ENCODE assay signal across 27 cellular contexts in the genomic region with DNA sequence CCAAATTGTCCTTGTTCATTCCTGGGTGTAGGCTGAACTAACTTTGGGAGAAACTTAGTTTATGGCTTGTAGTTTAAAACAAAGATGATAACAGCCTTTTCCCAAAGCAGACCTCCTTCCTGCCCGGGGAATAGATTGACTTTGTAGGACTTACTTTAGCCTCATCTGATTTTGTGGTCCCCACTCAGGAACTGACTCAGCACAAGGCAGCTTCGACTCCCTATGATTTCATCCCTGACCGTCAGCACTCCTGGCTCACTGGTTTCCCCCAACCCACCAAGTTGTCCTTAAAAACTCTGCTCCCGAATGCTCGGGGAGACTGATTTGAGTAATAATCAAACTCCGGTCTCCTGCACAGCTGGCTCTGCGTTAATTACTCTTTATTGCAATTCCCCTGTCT. TPM values are rescaled to one million over a fixed set of nuclear protein-coding genes. Genes with fewer than 3 reads are reported as not detected.
DNase-seq lines count a peak whose midpoint lies in the region; ATAC-seq and TF ChIP-seq lines count a peak whose summit lies in the region.
"Had no signal": no experiment of that assay in that cellular context is flagged by ENCODE, and none has a peak within 500 bp of the region (broad histone marks: within the 10 kb centered on the region; RNA-seq: fewer than 3 reads in every experiment).

No MANE protein-coding gene starts in this region.

- H3K9ac ChIP-seq in PC-3 (ENCODE audit: low read length): no peak overlapping the region

- 77 to 80% methylated on average over 7 of the region's 7 CpGs for WGBS in mesodermal cell (ENCODE audit: insufficient coverage in 2 of 2), 2 experiments

- TF ChIP-seq CTCF in PC-3 (conservative IDR thresholded peaks at IDR 0.05; ENCODE audit: low read depth, low read length) (no peak), brain microvascular endothelial cell (IDR thresholded peaks at IDR 0.05; ENCODE audit: low read depth, low read length, missing control alignments) (no peak)

- CTCF ChIA-PET in PC-3 (lab: Charles Lee): no interaction called here

- no peak overlapping the region for H2AFZ ChIP-seq in PC-3 (ENCODE audit: low read length)

- H3F3A ChIP-seq in PC-3 (ENCODE audit: low read length, unreplicated experiment): no peaks in the 10 kb centered on the region

- no peak overlapping the region for H3K27ac ChIP-seq in PC-3 (ENCODE audit: low read length)
- H3K27ac ChIP-seq in brain microvascular endothelial cell: no peak overlapping the region
- peak overlapping the region; percentile 45 for H3K27ac ChIP-seq in mesodermal cell (ENCODE audit: low read depth, low read length, severe bottlenecking)
- H3K27ac ChIP-seq: A549, cardiac muscle cell, heart left ventricle, ovary, thoracic aorta, vagina had no signal

- ATAC-seq in PC-3 (no peak; the same call in 1 of the 2 replicates), GM19324 (IDR thresholded peaks at IDR 0.05; ENCODE audit: low FRiP score, unreplicated experiment) (no peak), Right ventricle myocardium superior (ENCODE audit: poor library complexity) (no peak), HG03095 (IDR thresholded peaks at IDR 0.05; ENCODE audit: unreplicated experiment) (no peak)
- ATAC-seq: A549; activated CD8-positive, alpha-beta T cell treated with anti-CD3 and anti-CD28 coated beads for 36 hours; heart left ventricle; left colon; naive thymus-derived CD4-positive, alpha-beta T cell had no signal

- H3K4me2 ChIP-seq in PC-3 (ENCODE audit: low read length): no peak overlapping the region
- H3K4me2 ChIP-seq: A549 had no signal

- POLR2A ChIA-PET in PC-3 (lab: Charles Lee; ENCODE audit: unreplicated experiment): no interaction called here

- no peaks in the 10 kb centered on the region for H3K79me2 ChIP-seq in PC-3 (ENCODE audit: low read length)

- intact Hi-C loops in PC-3 (cut with micrococcal nuclease) (no loop called here), Right ventricle myocardium superior (cut with DNase I) (no loop called here)

- DNase-seq in ELR (ENCODE audit: low read depth) (peak; percentile 51), PC-3 (peak; percentile 23), brain microvascular endothelial cell (peak; percentile 47), T1000 (lab: John Stamatoyannopoulos, UW) (no peak), Right ventricle myocardium superior (no peak)
- DNase-seq: activated CD4-positive, CD25-positive, alpha-beta regulatory T cell treated with anti-CD3 and anti-CD28 coated beads, Interleukin-2, amount 50 U/mL, for 72 hours; activated CD8-positive, alpha-beta T cell treated with anti-CD3 and anti-CD28 coated beads for 36 hours; GF-D8; heart left ventricle; left colon; naive thymus-derived CD4-positive, alpha-beta T cell; NCI-H1694; NCI-H2171 treated with DMSO at 0.1 percent for 48 hours; NCI-H526 treated with DMSO at 0.1 percent for 48 hours; ovary; retina; stimulated activated CD4-positive, alpha-beta T cell treated with anti-CD3 and anti-CD28 coated beads, Interleukin-12 subunit alpha, Interleukin-12 subunit beta, amount 100 ng/mL, for 4 hours; stimulated activated CD4-positive, alpha-beta T cell treated with anti-CD3 and anti-CD28 coated beads, Interleukin-4, amount 100 ng/mL, for 24 hours; stimulated activated naive CD4-positive, alpha-beta T cell; T-helper 9 cell had no signal

- H3K4me3 ChIP-seq in PC-3 (ENCODE audit: low read length) (no peak overlapping the region), brain microvascular endothelial cell (ENCODE audit: low read depth, low read length) (no peak overlapping the region), mesodermal cell (ENCODE audit: extremely low read depth, insufficient read depth, low read length, poor library complexity, severe bottlenecking) (no peak overlapping the region)
- H3K4me3 ChIP-seq: A549, cardiac muscle cell, heart left ventricle, ovary, thoracic aorta, vagina had no signal

- H3K4me1 ChIP-seq in PC-3 (ENCODE audit: insufficient read depth, low read length) (peaks cover 5% of the 10 kb centered on the region; the same call in 1 of the 2 replicates), mesodermal cell (ENCODE audit: control insufficient read depth, insufficient read depth, low read length, poor library complexity, severe bottlenecking) (peaks cover 12% of the 10 kb centered on the region)
- H3K4me1 ChIP-seq: A549, heart left ventricle, vagina had no signal

- no peaks in the 10 kb centered on the region for H3K9me2 ChIP-seq in PC-3 (replicated peaks; ENCODE audit: low read length)

- no peaks in the 10 kb centered on the region for H3K36me3 ChIP-seq in PC-3 (ENCODE audit: low read depth, low read length)
- no peaks in the 10 kb centered on the region for H3K36me3 ChIP-seq in brain microvascular endothelial cell (replicated peaks)
- H3K36me3 ChIP-seq in mesodermal cell (ENCODE audit: control insufficient read depth, insufficient read depth, low read length): no peaks in the 10 kb centered on the region
- H3K36me3 ChIP-seq: cardiac muscle cell, heart left ventricle, ovary, thoracic aorta, vagina had no signal

- BruUV-seq in PC-3 (replicated peaks; lab: Mats Ljungman, UMichigan): no TSS peak

- in situ Hi-C loops in brain microvascular endothelial cell (cut with HindIII; ENCODE audit: low pct_ligation_motif_present, low sequenced_read_pairs): no loop called here

- no peaks in the 10 kb centered on the region for H4K20me1 ChIP-seq in PC-3 (ENCODE audit: low read length)

- H3K9me3 ChIP-seq in PC-3 (ENCODE audit: low read length): no peaks in the 10 kb centered on the region
- H3K9me3 ChIP-seq in mesodermal cell (ENCODE audit: control insufficient read depth, low read length): no peaks in the 10 kb centered on the region
- H3K9me3 ChIP-seq: A549, heart left ventricle, ovary, thoracic aorta, vagina had no signal

- no peaks in the 10 kb centered on the region for H3K27me3 ChIP-seq in PC-3 (ENCODE audit: low read length)
- no peaks in the 10 kb centered on the region for H3K27me3 ChIP-seq in brain microvascular endothelial cell (replicated peaks)
- H3K27me3 ChIP-seq: cardiac muscle cell, heart left ventricle, ovary, vagina had no signal

RNA-seq across cellular contexts. Expression of a gene that starts 40.1 kb away (rescaled TPM):
- total RNA-seq in PC-3 (2014; rRNA removed): 10.6 and 10.7 TPM in 2 replicates
- 9.1 TPM for polyA plus RNA-seq in mesodermal cell (2013, experiment 1 of 2)
- 9.5 TPM for polyA plus RNA-seq in mesodermal cell (2013, experiment 2 of 2)
- total RNA-seq in Right ventricle myocardium superior: 6.5 TPM

Comparison
In these comparisons a context has a peak if more than half of its experiments do, and no peak if none do; other contexts are left out.
1. DNase-seq: peak in ELR (single experiment), PC-3 (single experiment) and brain microvascular endothelial cell (single experiment); none in T1000 (single experiment) and Right ventricle myocardium superior (single experiment).